ENCODE assay signal across 8 cellular contexts in the genomic region with DNA sequence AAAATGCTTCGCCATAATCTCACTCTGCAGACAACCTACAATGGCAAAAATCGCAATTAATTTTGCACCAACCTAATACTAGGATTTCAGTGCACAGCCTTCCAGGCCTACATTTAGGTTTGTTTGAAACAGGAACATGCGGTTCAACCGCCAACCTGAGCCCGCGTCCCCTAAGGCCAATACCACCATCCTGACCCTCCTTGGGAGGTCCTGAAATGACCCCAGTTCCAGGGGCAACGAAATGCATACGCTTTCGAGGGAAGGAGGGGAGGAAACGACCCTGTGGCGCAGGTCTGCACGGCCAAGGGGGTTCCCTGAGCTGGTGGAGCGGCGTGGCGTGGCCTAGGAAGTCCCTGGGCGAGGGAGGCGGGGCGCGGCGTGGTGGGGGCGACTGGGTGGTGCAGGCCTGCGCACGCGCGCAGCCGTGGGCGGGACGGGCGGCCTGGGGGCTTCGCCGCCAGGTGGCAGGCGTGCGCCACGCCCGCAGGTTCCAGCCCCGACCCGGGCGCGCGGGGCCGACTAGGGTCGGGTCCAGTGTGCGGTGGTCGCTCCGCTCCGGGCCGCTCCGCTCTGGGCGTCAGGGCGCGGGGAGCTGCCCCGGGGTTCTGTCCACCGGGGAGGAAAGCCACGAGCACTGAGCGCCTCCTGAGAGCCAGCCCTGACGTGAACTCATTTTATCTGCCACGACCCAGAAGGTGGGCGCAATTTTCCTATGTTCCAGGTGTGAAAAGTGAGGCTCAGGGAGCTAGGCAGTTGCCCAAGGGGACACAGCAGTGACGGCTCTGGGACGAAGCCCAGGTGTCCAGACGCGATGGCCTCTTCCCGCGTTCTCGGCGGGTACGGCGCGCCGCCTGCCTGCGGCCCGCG.
DNase-seq lines count a peak whose midpoint lies in the region; ATAC-seq and TF ChIP-seq lines count a peak whose summit lies in the region.

No MANE protein-coding gene starts in this region.

- H3K4me3 Mint-ChIP-seq in Calu3 (ENCODE audit: low read depth, unreplicated experiment), result peak overlapping the region; percentile 81
- peak overlapping the region; percentile 80 for H3K4me3 Mint-ChIP-seq in activated T-cell treated with anti-CD3 and anti-CD28 coated beads, Interleukin-2, amount 50 U/mL, for 4 hours
- H3K4me3 Mint-ChIP-seq in stimulated activated effector memory CD8-positive, alpha-beta T cell treated with anti-CD3 and anti-CD28 coated beads, Interleukin-12 subunit alpha, Interleukin-12 subunit beta, amount 100 ng/mL, for 72 hours, result peak overlapping the region; percentile 81

- peak overlapping the region; percentile 90 for H3K27ac ChIP-seq in HUES6 (ENCODE audit: low read depth, low read length)
- peak overlapping the region; percentile 86 to 94 (median 91) for H3K27ac ChIP-seq in esophagus muscularis mucosa (replicated peaks in 1 of 4)

- H3K4me3 ChIP-seq in HUES6 (ENCODE audit: low read depth, low read length), result peak overlapping the region; percentile 55
- peak overlapping the region; percentile 68 to 82 (median 78) for H3K4me3 ChIP-seq in esophagus muscularis mucosa

- BruUV-seq in Calu3 (replicated peaks; lab: Mats Ljungman, UMichigan), result no TSS peak

- no peak for TF ChIP-seq EP300 in esophagus muscularis mucosa (IDR thresholded peaks at IDR 0.05)

- H3K27me3 ChIP-seq in HUES6 (ENCODE audit: control insufficient read depth, insufficient read depth, low read length) (no peaks in the 10 kb centered on the region), esophagus muscularis mucosa (no peaks in the 10 kb centered on the region)

- WGBS in esophagus muscularis mucosa, result 6% methylated on average over 27 of the region's 73 CpGs

- H3K27me3 Mint-ChIP-seq in Calu3 (ENCODE audit: unreplicated experiment), result no peaks in the 10 kb centered on the region
- H3K27me3 Mint-ChIP-seq in activated T-cell treated with anti-CD3 and anti-CD28 coated beads, Interleukin-2, amount 50 U/mL, for 4 hours (ENCODE audit: low read depth), result no peaks in the 10 kb centered on the region

- H3K27ac Mint-ChIP-seq in Calu3 (ENCODE audit: unreplicated experiment), result peak overlapping the region; percentile 95
- H3K27ac Mint-ChIP-seq in stimulated activated effector memory CD8-positive, alpha-beta T cell treated with anti-CD3 and anti-CD28 coated beads, Interleukin-12 subunit alpha, Interleukin-12 subunit beta, amount 100 ng/mL, for 72 hours, result peak overlapping the region; percentile 93

- TF ChIP-seq CTCF in Calu3 (IDR thresholded peaks at IDR 0.05; ENCODE audit: unreplicated experiment), result peak; percentile 88
- TF ChIP-seq CTCF in esophagus muscularis mucosa (IDR thresholded peaks at IDR 0.05), result peak; percentile 92 to 97 (median 95)

- CTCF ChIA-PET in Calu3 (lab: Charles Lee), result interaction anchor here (0.6 to 1.2 kb wide), 2 partner anchors 127 to 215 kb away, joined by 3 to 5 read pairs; no protein-coding TSS in a partner anchor

- ATAC-seq in GM21367 (IDR thresholded peaks at IDR 0.05; ENCODE audit: unreplicated experiment), result peak; percentile 42
- ATAC-seq in activated T-cell treated with anti-CD3 and anti-CD28 coated beads, Interleukin-2, amount 50 U/mL, for 4 hours, result peak; percentile 56 to 63
- ATAC-seq in stimulated activated effector memory CD8-positive, alpha-beta T cell treated with anti-CD3 and anti-CD28 coated beads, Interleukin-12 subunit alpha, Interleukin-12 subunit beta, amount 100 ng/mL, for 72 hours, result peak; percentile 69

- no peaks in the 10 kb centered on the region for H3K9me3 Mint-ChIP-seq in Calu3 (ENCODE audit: low read depth, unreplicated experiment)
- H3K9me3 Mint-ChIP-seq in activated T-cell treated with anti-CD3 and anti-CD28 coated beads, Interleukin-2, amount 50 U/mL, for 4 hours, result no peaks in the 10 kb centered on the region
- H3K9me3 Mint-ChIP-seq in stimulated activated effector memory CD8-positive, alpha-beta T cell treated with anti-CD3 and anti-CD28 coated beads, Interleukin-12 subunit alpha, Interleukin-12 subunit beta, amount 100 ng/mL, for 72 hours, result no peaks in the 10 kb centered on the region

- peaks cover 33% of the 10 kb centered on the region for H3K36me3 Mint-ChIP-seq in Calu3 (ENCODE audit: insufficient read depth, unreplicated experiment)
- H3K36me3 Mint-ChIP-seq in activated T-cell treated with anti-CD3 and anti-CD28 coated beads, Interleukin-2, amount 50 U/mL, for 4 hours (ENCODE audit: insufficient read depth), result no peaks in the 10 kb centered on the region
- peaks cover 8% of the 10 kb centered on the region for H3K36me3 Mint-ChIP-seq in stimulated activated effector memory CD8-positive, alpha-beta T cell treated with anti-CD3 and anti-CD28 coated beads, Interleukin-12 subunit alpha, Interleukin-12 subunit beta, amount 100 ng/mL, for 72 hours

- H3K4me1 ChIP-seq in HUES6 (ENCODE audit: control insufficient read depth, insufficient read depth, low read length), result peaks cover 30% of the 10 kb centered on the region
- peaks cover 40 to 66% (median 52%) of the 10 kb centered on the region in 4 donors for H3K4me1 ChIP-seq in esophagus muscularis mucosa

- H3K9ac ChIP-seq in HUES6 (ENCODE audit: low read length), result peak overlapping the region; percentile 93

- DNase-seq in Calu3 (peak; percentile 87), OCI-M2 (lab: John Stamatoyannopoulos, UW; ENCODE audit: unreplicated experiment) (peak; percentile 8), esophagus muscularis mucosa (ENCODE audit: extremely low spot score) (peak; percentile 95), myocyte (ENCODE audit: low read depth) (peak; percentile 69)
- peak; percentile 93 for DNase-seq in activated T-cell treated with anti-CD3 and anti-CD28 coated beads, Interleukin-2, amount 50 U/mL, for 4 hours
- DNase-seq in stimulated activated effector memory CD8-positive, alpha-beta T cell treated with anti-CD3 and anti-CD28 coated beads, Interleukin-12 subunit alpha, Interleukin-12 subunit beta, amount 100 ng/mL, for 72 hours (ENCODE audit: low spot score in 2 of 2), result peak; percentile 94 to 96

- peaks cover 21% of the 10 kb centered on the region for H3K4me1 Mint-ChIP-seq in Calu3 (ENCODE audit: low read depth, unreplicated experiment)
- H3K4me1 Mint-ChIP-seq in activated T-cell treated with anti-CD3 and anti-CD28 coated beads, Interleukin-2, amount 50 U/mL, for 4 hours (ENCODE audit: low read depth), result peaks cover 47% of the 10 kb centered on the region
- peaks cover 67% of the 10 kb centered on the region for H3K4me1 Mint-ChIP-seq in stimulated activated effector memory CD8-positive, alpha-beta T cell treated with anti-CD3 and anti-CD28 coated beads, Interleukin-12 subunit alpha, Interleukin-12 subunit beta, amount 100 ng/mL, for 72 hours

- H3K9me3 ChIP-seq in HUES6 (ENCODE audit: control insufficient read depth, insufficient read depth, low read depth, low read length) (no peaks in the 10 kb centered on the region), esophagus muscularis mucosa (no peaks in the 10 kb centered on the region)

- intact Hi-C loops in Calu3 (cut with micrococcal nuclease; ENCODE audit: unreplicated experiment) (loop anchor here (2.0 to 5.0 kb wide), 4 partner anchors 215 to 609 kb away; no protein-coding TSS in a partner anchor), esophagus muscularis mucosa (cut with DNase I) (loop anchor here (5.0 to 10.0 kb wide), 4 partner anchors 99 to 549 kb away; a partner anchor contains a TSS)

- H3K36me3 ChIP-seq in HUES6 (ENCODE audit: control insufficient read depth, insufficient read depth, low read length) (no peaks in the 10 kb centered on the region), esophagus muscularis mucosa (no peaks in the 10 kb centered on the region)

- TF ChIP-seq POLR2A in esophagus muscularis mucosa (IDR thresholded peaks at IDR 0.05; ENCODE audit: low read depth), result peak; percentile 22

Comparison
In these comparisons a context has a peak if more than half of its experiments do, and no peak if none do; other contexts are left out.
1. Peak in every context shown above with its lines: DNase-seq, ATAC-seq, H3K4me3 ChIP-seq and H3K27ac ChIP-seq.
2. DNase-seq: peak in every context shown above with its lines; median percentile 95 in esophagus muscularis mucosa; 95 in stimulated activated effector memory CD8-positive, alpha-beta T cell treated with anti-CD3 and anti-CD28 coated beads, Interleukin-12 subunit alpha, Interleukin-12 subunit beta, amount 100 ng/mL, for 72 hours; 93 in activated T-cell treated with anti-CD3 and anti-CD28 coated beads, Interleukin-2, amount 50 U/mL, for 4 hours; 87 in Calu3; 69 in myocyte; 8 in OCI-M2.